Comparison of ENCODE assay signal across 24 cellular contexts in the genomic region with DNA sequence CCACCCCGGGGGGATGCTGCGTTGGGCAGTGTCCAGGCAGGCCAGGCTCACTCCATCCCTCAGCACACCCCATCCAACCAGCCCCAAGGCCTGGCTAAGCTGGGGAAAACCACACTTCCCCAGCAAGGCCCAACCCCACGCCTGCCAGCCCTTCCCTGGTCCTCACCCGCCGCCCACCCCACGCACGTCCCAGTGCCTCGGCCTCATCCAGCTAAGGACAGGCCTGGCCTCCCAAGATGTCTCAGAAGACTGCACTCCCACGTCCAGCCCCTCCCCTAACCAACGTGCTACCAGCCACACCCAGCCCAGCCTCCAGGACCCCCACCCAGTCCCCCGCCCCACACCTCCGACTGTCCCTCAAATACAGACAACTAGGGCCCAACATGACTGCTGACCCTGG.
"Had no signal": no experiment of that assay in that cellular context is flagged by ENCODE, and none has a peak within 500 bp of the region (broad histone marks: within the 10 kb centered on the region; RNA-seq: fewer than 3 reads in every experiment).

No MANE protein-coding gene starts in this region.

- H3K27ac ChIP-seq: stomach, suprapubic skin, testis, thoracic aorta, thyroid gland, tibial artery, tibial nerve, transverse colon, upper lobe of left lung, upper lobe of right lung, uterus, vagina had no signal

- H3K4me1 ChIP-seq: stomach, testis, thyroid gland, tibial artery, transverse colon, upper lobe of right lung, uterus, vagina had no signal

- H3K27me3 ChIP-seq: testis, thyroid gland, tibial nerve, transverse colon, upper lobe of left lung, upper lobe of right lung, uterus, vagina had no signal

- H3K4me3 ChIP-seq: stomach, suprapubic skin, testis, thoracic aorta, thyroid gland, tibial artery, tibial nerve, transverse colon, upper lobe of left lung, upper lobe of right lung, uterus, vagina had no signal

- DNase-seq: stimulated activated CD4-positive, alpha-beta T cell treated with anti-CD3 and anti-CD28 coated beads, Interleukin-2, amount 100 ng/mL, for 48 hours; stimulated activated CD4-positive, alpha-beta T cell treated with anti-CD3 and anti-CD28 coated beads, Interleukin-4, amount 100 ng/mL, for 1 hour; stimulated activated CD4-positive, alpha-beta T cell treated with anti-CD3 and anti-CD28 coated beads, Interleukin-4, amount 100 ng/mL, for 24 hours; stimulated activated CD4-positive, alpha-beta T cell treated with anti-CD3 and anti-CD28 coated beads, Interleukin-4, amount 100 ng/mL, for 4 hours; stimulated activated CD8-positive, alpha-beta memory T cell treated with anti-CD3 and anti-CD28 coated beads, Interleukin-4, amount 100 ng/mL, for 48 hours; stimulated activated naive B cell treated with anti-CD40 and anti-IgM and Interleukin-4, amounts not matched to agents 10 μg/mL and 1 μg/mL and 100 μg/mL, for 72 hours; stimulated activated naive CD4-positive, alpha-beta T cell; stimulated activated naive CD4-positive, alpha-beta T cell treated with Interleukin-2 at 50 U/mL for 16 hours; stimulated activated naive CD8-positive, alpha-beta T cell treated with anti-CD3 and anti-CD28 coated beads, Interleukin-15, amount 100 ng/mL, for 72 hours; stimulated activated naive CD8-positive, alpha-beta T cell treated with anti-CD3 and anti-CD28 coated beads, Interleukin-15, Interleukin-2, amounts not matched to agents 100 U/mL and 50 U/mL, for 24 hours; stomach; substantia nigra; testis; thyroid gland; tibial artery; transverse colon; trophoblast cell; upper lobe of right lung; uterus had no signal

- H3K9me3 ChIP-seq: stomach, suprapubic skin, testis, thoracic aorta, thyroid gland, tibial artery, tibial nerve, transverse colon, upper lobe of left lung, upper lobe of right lung, uterus, vagina had no signal

- H3K36me3 ChIP-seq: thoracic aorta, thyroid gland, tibial nerve, transverse colon, upper lobe of right lung, uterus, vagina had no signal
